ENCODE assay signal across 28 cellular contexts in the genomic region with DNA sequence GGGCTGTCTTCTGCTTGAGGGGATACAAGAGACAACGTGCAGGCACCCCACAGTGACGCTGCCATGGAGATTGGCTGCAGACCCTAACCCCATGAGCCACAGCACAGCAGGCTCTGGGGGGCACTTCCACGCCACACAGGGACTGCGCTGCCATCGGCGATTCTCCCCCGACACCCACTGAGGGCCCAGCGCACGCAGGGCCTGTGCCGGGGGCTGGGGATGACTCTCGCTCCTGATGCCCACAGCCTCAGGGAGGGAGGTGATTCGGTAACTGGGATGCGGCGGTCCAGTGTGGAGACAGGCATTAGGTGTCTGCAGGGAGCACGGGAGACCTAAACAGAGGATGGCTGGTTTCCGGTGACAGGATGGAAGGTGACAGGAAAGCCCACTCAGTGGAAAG.
"Had no signal": no experiment of that assay in that cellular context is flagged by ENCODE, and none has a peak within 500 bp of the region (broad histone marks: within the 10 kb centered on the region; RNA-seq: fewer than 3 reads in every experiment).

No MANE protein-coding gene starts in this region.

- DNase-seq: naive B cell; naive thymus-derived CD8-positive, alpha-beta T cell; nephron progenitor cell; occipital lobe; ovary; right cardiac atrium; right lobe of liver; sigmoid colon; small intestine; stimulated activated CD4-positive, alpha-beta T cell treated with anti-CD3 and anti-CD28 coated beads, Interleukin-15, amount 100 ng/mL, for 24 hours; stimulated activated CD4-positive, alpha-beta T cell treated with anti-CD3 and anti-CD28 coated beads, Interleukin-2, amount 100 ng/mL, for 24 hours; stimulated activated CD4-positive, alpha-beta T cell treated with anti-CD3 and anti-CD28 coated beads, Interleukin-2, amount 100 ng/mL, for 48 hours; stimulated activated CD4-positive, alpha-beta T cell treated with anti-CD3 and anti-CD28 coated beads, Interleukin-4, amount 100 ng/mL, for 24 hours; stimulated activated naive B cell treated with anti-CD40 and anti-IgM and Interleukin-4, amounts not matched to agents 10 μg/mL and 1 μg/mL and 100 μg/mL, for 72 hours; stimulated activated naive CD4-positive, alpha-beta T cell treated with Interleukin-2 at 50 U/mL for 16 hours; stomach; thyroid gland; trophoblast cell; uterus had no signal

- H3K4me3 ChIP-seq: ovary, prostate gland, right lobe of liver, sigmoid colon, stomach, thoracic aorta, thyroid gland, tibial nerve, upper lobe of left lung, uterus had no signal

- H2AFZ ChIP-seq: parathyroid adenoma had no signal

- H3K4me3 Mint-ChIP-seq: naive thymus-derived CD8-positive, alpha-beta T cell; natural killer cell treated with Interleukin-12 subunit alpha and Interleukin-12 subunit beta and Interleukin-15 and Interleukin-18, amount 100 ng/mL, for 72 hours; nephron progenitor cell; neural crest cell; stimulated activated effector memory CD8-positive, alpha-beta T cell treated with anti-CD3 and anti-CD28 coated beads, Interleukin-12 subunit alpha, Interleukin-12 subunit beta, amount 100 ng/mL, for 72 hours; stimulated activated naive B cell treated with anti-CD40 and anti-IgM and Interleukin-4, amounts not matched to agents 10 μg/mL and 1 μg/mL and 100 μg/mL, for 72 hours; stimulated activated naive CD8-positive, alpha-beta T cell treated with anti-CD3 and anti-CD28 coated beads, Interleukin-15, Interleukin-2, amounts not matched to agents 100 ng/mL and 50 ng/mL, for 24 hours had no signal

- FAIRE-seq: small intestine had no signal

- H3K79me2 ChIP-seq: parathyroid adenoma had no signal

- ATAC-seq: naive thymus-derived CD8-positive, alpha-beta T cell; right cardiac atrium; stimulated activated effector memory CD8-positive, alpha-beta T cell treated with anti-CD3 and anti-CD28 coated beads, Interleukin-12 subunit alpha, Interleukin-12 subunit beta, amount 100 ng/mL, for 72 hours; stimulated activated naive B cell treated with anti-CD40 and anti-IgM and Interleukin-4, amounts not matched to agents 10 μg/mL and 1 μg/mL and 100 μg/mL, for 72 hours had no signal

- H3K27ac ChIP-seq: ovary, parathyroid adenoma, prostate gland, right lobe of liver, sigmoid colon, stomach, thoracic aorta, thyroid gland, tibial nerve, upper lobe of left lung, uterus had no signal

- H3K36me3 Mint-ChIP-seq: naive B cell; natural killer cell treated with Interleukin-12 subunit alpha and Interleukin-12 subunit beta and Interleukin-15 and Interleukin-18, amount 100 ng/mL, for 72 hours; stimulated activated effector memory CD8-positive, alpha-beta T cell treated with anti-CD3 and anti-CD28 coated beads, Interleukin-12 subunit alpha, Interleukin-12 subunit beta, amount 100 ng/mL, for 72 hours; stimulated activated naive B cell treated with anti-CD40 and anti-IgM and Interleukin-4, amounts not matched to agents 10 μg/mL and 1 μg/mL and 100 μg/mL, for 72 hours had no signal

- H3K9me3 Mint-ChIP-seq: naive B cell; naive thymus-derived CD8-positive, alpha-beta T cell; natural killer cell treated with Interleukin-12 subunit alpha and Interleukin-12 subunit beta and Interleukin-15 and Interleukin-18, amount 100 ng/mL, for 72 hours; nephron progenitor cell; neural crest cell; stimulated activated effector memory CD8-positive, alpha-beta T cell treated with anti-CD3 and anti-CD28 coated beads, Interleukin-12 subunit alpha, Interleukin-12 subunit beta, amount 100 ng/mL, for 72 hours; stimulated activated naive B cell treated with anti-CD40 and anti-IgM and Interleukin-4, amounts not matched to agents 10 μg/mL and 1 μg/mL and 100 μg/mL, for 72 hours; stimulated activated naive CD8-positive, alpha-beta T cell treated with anti-CD3 and anti-CD28 coated beads, Interleukin-15, Interleukin-2, amounts not matched to agents 100 ng/mL and 50 ng/mL, for 24 hours had no signal

- H3K4me1 ChIP-seq: parathyroid adenoma, prostate gland, right lobe of liver, sigmoid colon, stomach, thyroid gland, tibial nerve, upper lobe of left lung, uterus had no signal

- H3K27me3 ChIP-seq: ovary, right lobe of liver, sigmoid colon, stomach, thyroid gland, tibial nerve, upper lobe of left lung, uterus had no signal

- H3K36me3 ChIP-seq: ovary, prostate gland, right lobe of liver, sigmoid colon, stomach, thoracic aorta, thyroid gland, upper lobe of left lung, uterus had no signal

- H3K9me3 ChIP-seq: ovary, prostate gland, right lobe of liver, sigmoid colon, stomach, thoracic aorta, thyroid gland, tibial nerve, upper lobe of left lung, uterus had no signal

- H3K4me1 Mint-ChIP-seq: naive B cell; naive thymus-derived CD8-positive, alpha-beta T cell; neural crest cell; stimulated activated effector memory CD8-positive, alpha-beta T cell treated with anti-CD3 and anti-CD28 coated beads, Interleukin-12 subunit alpha, Interleukin-12 subunit beta, amount 100 ng/mL, for 72 hours had no signal

- H3K9ac ChIP-seq: parathyroid adenoma had no signal

- H3K27ac Mint-ChIP-seq: naive B cell; naive thymus-derived CD8-positive, alpha-beta T cell; natural killer cell treated with Interleukin-12 subunit alpha and Interleukin-12 subunit beta and Interleukin-15 and Interleukin-18, amount 100 ng/mL, for 72 hours; nephron progenitor cell; stimulated activated effector memory CD8-positive, alpha-beta T cell treated with anti-CD3 and anti-CD28 coated beads, Interleukin-12 subunit alpha, Interleukin-12 subunit beta, amount 100 ng/mL, for 72 hours; stimulated activated naive B cell treated with anti-CD40 and anti-IgM and Interleukin-4, amounts not matched to agents 10 μg/mL and 1 μg/mL and 100 μg/mL, for 72 hours; stimulated activated naive CD8-positive, alpha-beta T cell treated with anti-CD3 and anti-CD28 coated beads, Interleukin-15, Interleukin-2, amounts not matched to agents 100 ng/mL and 50 ng/mL, for 24 hours had no signal
